8 cellular contexts compared by ENCODE assay signal in the genomic region with DNA sequence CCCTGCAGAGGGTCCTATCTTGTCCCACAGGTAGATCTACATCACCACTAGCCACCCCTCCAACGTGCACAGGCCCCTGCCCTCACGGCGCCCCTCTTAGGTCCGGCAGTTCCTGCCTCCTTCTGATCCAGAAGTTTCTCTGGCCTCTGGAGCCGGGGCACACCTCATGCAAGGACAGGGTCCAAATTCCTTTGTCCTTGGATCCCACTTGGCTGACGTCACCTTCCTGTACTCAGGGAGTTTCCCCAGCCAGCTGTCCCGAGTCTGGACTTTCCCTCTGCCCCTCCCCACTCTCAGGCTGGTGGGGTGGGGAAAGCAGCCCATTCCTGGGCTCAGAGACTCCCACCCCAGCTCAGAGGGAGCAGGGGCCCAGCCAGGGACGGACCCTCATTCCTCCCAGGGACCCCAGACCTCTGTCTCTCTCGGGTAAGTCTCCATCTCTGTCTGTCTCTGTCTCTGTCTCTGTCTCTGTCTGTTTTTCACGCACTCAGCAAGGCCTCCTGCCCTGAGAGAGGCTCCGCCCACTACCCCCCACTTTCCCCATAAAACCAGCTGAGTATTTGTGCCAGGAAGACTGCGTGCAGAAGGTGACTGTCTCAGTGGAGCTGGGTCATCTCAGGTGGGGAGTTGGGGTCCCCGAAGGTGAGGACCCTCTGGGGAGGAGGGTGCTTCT. TPM values are rescaled to one million over a fixed set of nuclear protein-coding genes. Genes with fewer than 3 reads are reported as not detected.
A peak's percentile ranks its signal among the peaks of the same experiment; 100 is the strongest.
DNase-seq lines count a peak whose midpoint lies in the region; ATAC-seq lines count a peak whose summit lies in the region.

A gene with protein sequence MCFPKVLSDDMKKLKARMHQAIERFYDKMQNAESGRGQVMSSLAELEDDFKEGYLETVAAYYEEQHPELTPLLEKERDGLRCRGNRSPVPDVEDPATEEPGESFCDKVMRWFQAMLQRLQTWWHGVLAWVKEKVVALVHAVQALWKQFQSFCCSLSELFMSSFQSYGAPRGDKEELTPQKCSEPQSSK (plus strand): TSS at position 572 of the 673 bp plus-strand sequence. CDS start 172 bp downstream, outside the sequence.

- H3K36me3 ChIP-seq in CD8-positive, alpha-beta memory T cell (ENCODE audit: insufficient read depth, low read length), result peaks cover 19% of the 10 kb centered on the region

- H3K27me3 Mint-ChIP-seq in CD8-positive, alpha-beta memory T cell, result no peaks in the 10 kb centered on the region
- no peaks in the 10 kb centered on the region for H3K27me3 Mint-ChIP-seq in activated naive CD4-positive, alpha-beta T cell treated with anti-CD3 and anti-CD28 coated beads for 36 hours (ENCODE audit: low read depth)

- H3K4me3 Mint-ChIP-seq in CD8-positive, alpha-beta memory T cell, result peak within 1 kb of the TSS; percentile 98 to 100 (median 100)
- peak within 1 kb of the TSS; percentile 94 for H3K4me3 Mint-ChIP-seq in activated naive CD4-positive, alpha-beta T cell treated with anti-CD3 and anti-CD28 coated beads for 36 hours

- peak within 1 kb of the TSS; percentile 81 for H3K27ac ChIP-seq in CD8-positive, alpha-beta memory T cell (ENCODE audit: low read depth, low read length)

- H3K4me3 ChIP-seq in CD8-positive, alpha-beta memory T cell (ENCODE audit: low read length), result peak within 1 kb of the TSS; percentile 92

- H3K9me3 Mint-ChIP-seq in CD8-positive, alpha-beta memory T cell, result peaks cover 0 to 2% (median 0%) of the 10 kb centered on the region in 5 donors
- H3K9me3 Mint-ChIP-seq in activated naive CD4-positive, alpha-beta T cell treated with anti-CD3 and anti-CD28 coated beads for 36 hours, result no peaks in the 10 kb centered on the region

- ATAC-seq in left ventricle myocardium superior (peak; percentile 81), HG03521 (IDR thresholded peaks at IDR 0.05; ENCODE audit: unreplicated experiment) (no peak)

- CTCF ChIA-PET in CD8-positive, alpha-beta memory T cell (lab: Charles Lee), result interaction anchor here (0.6 to 10.5 kb wide), 13 partner anchors 9 to 98 kb away, joined by 3 to 99 read pairs (median 5); partner anchors contain the start of gene ZSCAN10
- CTCF ChIA-PET in activated naive CD4-positive, alpha-beta T cell treated with anti-CD3 and anti-CD28 coated beads for 36 hours (lab: Charles Lee), result interaction anchor here (1.5 to 11.2 kb wide), 4 partner anchors 11 to 65 kb away, joined by 4 to 187 read pairs (median 14); partner anchors contain the start of gene ZNF213

- peaks cover 54% of the 10 kb centered on the region for H3K4me1 ChIP-seq in CD8-positive, alpha-beta memory T cell (ENCODE audit: insufficient read depth, low read length)

- peaks cover 49 to 74% (median 68%) of the 10 kb centered on the region in 3 donors for H3K4me1 Mint-ChIP-seq in CD8-positive, alpha-beta memory T cell
- H3K4me1 Mint-ChIP-seq in activated naive CD4-positive, alpha-beta T cell treated with anti-CD3 and anti-CD28 coated beads for 36 hours (ENCODE audit: low read depth), result peaks cover 58% of the 10 kb centered on the region

- no peaks in the 10 kb centered on the region for H3K9me3 ChIP-seq in CD8-positive, alpha-beta memory T cell (ENCODE audit: low read length)

- peak; percentile 44 to 74 (median 65) for DNase-seq in CD8-positive, alpha-beta memory T cell
- peak; percentile 35 for DNase-seq in NCI-H69 (lab: John Stamatoyannopoulos, UW)
- DNase-seq in activated naive CD4-positive, alpha-beta T cell treated with anti-CD3 and anti-CD28 coated beads for 36 hours, result peak; percentile 83
- peak; percentile 62 for DNase-seq in left ventricle myocardium superior
- peak; percentile 59 to 65 for DNase-seq in stimulated activated CD4-positive, alpha-beta T cell treated with anti-CD3 and anti-CD28 coated beads, Interleukin-1b, Interleukin-23, amount 100 ng/mL, for 4 hours (ENCODE audit: low read depth in 2 of 2)
- DNase-seq in MV-4-11 (lab: John Stamatoyannopoulos, UW), result no peak
- no peak for DNase-seq in NCI-H2029 (lab: John Stamatoyannopoulos, UW)

- peak within 1 kb of the TSS; percentile 88 to 99 (median 96) for H3K27ac Mint-ChIP-seq in CD8-positive, alpha-beta memory T cell
- peak within 1 kb of the TSS; percentile 97 for H3K27ac Mint-ChIP-seq in activated naive CD4-positive, alpha-beta T cell treated with anti-CD3 and anti-CD28 coated beads for 36 hours

- peaks cover 17 to 46% (median 28%) of the 10 kb centered on the region in 3 donors for H3K36me3 Mint-ChIP-seq in CD8-positive, alpha-beta memory T cell
- peaks cover 42% of the 10 kb centered on the region for H3K36me3 Mint-ChIP-seq in activated naive CD4-positive, alpha-beta T cell treated with anti-CD3 and anti-CD28 coated beads for 36 hours (ENCODE audit: low read depth)

- POLR2A ChIA-PET in CD8-positive, alpha-beta memory T cell (lab: Charles Lee), result interaction anchor here (0.9 to 5.2 kb wide), 8 partner anchors 11 to 93 kb away, joined by 3 to 53 read pairs (median 6); partner anchors contain the start of gene ZSCAN10

- intact Hi-C loops in activated naive CD4-positive, alpha-beta T cell treated with anti-CD3 and anti-CD28 coated beads for 36 hours (cut with micrococcal nuclease), result loop anchor here (1.0 kb wide), 1 partner anchor 10 kb away; no protein-coding TSS in a partner anchor
- intact Hi-C loops in left ventricle myocardium superior (cut with micrococcal nuclease), result no loop called here

- H3K27me3 ChIP-seq in CD8-positive, alpha-beta memory T cell (ENCODE audit: insufficient read depth, low read length, poor library complexity, severe bottlenecking), result no peaks in the 10 kb centered on the region

RNA-seq across cellular contexts. Expression of the gene that starts here (rescaled TPM):
- total RNA-seq in CD8-positive, alpha-beta memory T cell, result 100 to 1,000 TPM; 975 to 992 TPM
- polyA plus RNA-seq in CD8-positive, alpha-beta memory T cell, result 3,843 TPM
- 100 to 1,000 TPM; 964 to 991 TPM for total RNA-seq in activated naive CD4-positive, alpha-beta T cell treated with anti-CD3 and anti-CD28 coated beads for 36 hours
- total RNA-seq in left ventricle myocardium superior, result 46.0 TPM

Comparison
In these comparisons a context has a peak if more than half of its experiments do, and no peak if none do; other contexts are left out.
1. RNA of the gene that starts here (total RNA-seq): 975 to 992 TPM in CD8-positive, alpha-beta memory T cell and 964 to 991 TPM in activated naive CD4-positive, alpha-beta T cell treated with anti-CD3 and anti-CD28 coated beads for 36 hours; 46.0 TPM in left ventricle myocardium superior (single experiment); every median in the first group is over 10 times any median in the second.
2. DNase-seq: peak in CD8-positive, alpha-beta memory T cell (5 of 5), NCI-H69 (single experiment), activated naive CD4-positive, alpha-beta T cell treated with anti-CD3 and anti-CD28 coated beads for 36 hours (single experiment), left ventricle myocardium superior (single experiment) and stimulated activated CD4-positive, alpha-beta T cell treated with anti-CD3 and anti-CD28 coated beads, Interleukin-1b, Interleukin-23, amount 100 ng/mL, for 4 hours (2 of 2); none in MV-4-11 (single experiment) and NCI-H2029 (single experiment).